Comparison of ENCODE assay signal across 8 cellular contexts in the genomic region with DNA sequence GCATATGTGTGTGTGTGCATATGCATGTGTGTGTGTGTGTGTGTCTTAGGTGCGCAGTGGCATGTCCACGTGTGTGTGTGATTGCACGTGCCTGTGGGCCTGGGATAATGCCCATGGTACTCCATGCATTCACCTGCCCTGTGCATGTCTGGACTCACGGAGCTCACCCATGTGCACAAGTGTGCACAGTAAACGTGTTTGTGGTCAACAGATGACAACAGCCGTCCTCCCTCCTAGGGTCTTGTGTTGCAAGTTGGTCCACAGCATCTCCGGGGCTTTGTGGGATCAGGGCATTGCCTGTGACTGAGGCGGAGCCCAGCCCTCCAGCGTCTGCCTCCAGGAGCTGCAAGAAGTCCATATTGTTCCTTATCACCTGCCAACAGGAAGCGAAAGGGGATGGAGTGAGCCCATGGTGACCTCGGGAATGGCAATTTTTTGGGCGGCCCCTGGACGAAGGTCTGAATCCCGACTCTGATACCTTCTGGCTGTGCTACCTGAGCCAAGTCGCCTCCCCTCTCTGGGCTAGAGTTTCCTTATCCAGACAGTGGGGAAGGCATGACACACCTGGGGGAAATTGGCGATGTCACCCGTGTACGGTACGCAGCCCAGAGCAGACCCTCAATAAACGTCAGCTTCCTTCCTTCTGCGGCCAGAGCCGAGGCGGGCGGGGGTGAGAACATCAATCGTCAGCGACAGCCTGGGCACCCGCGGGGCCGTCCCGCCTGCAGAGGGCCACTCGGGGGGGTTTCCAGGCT. TPM values are rescaled to one million over a fixed set of nuclear protein-coding genes. Genes with fewer than 3 reads are reported as not detected.
DNase-seq lines count a peak whose midpoint lies in the region; ATAC-seq and TF ChIP-seq lines count a peak whose summit lies in the region.

No MANE protein-coding gene starts in this region.

- peaks cover 0 to 12% (median 0%) of the 10 kb centered on the region in 45 donors for H3K27me3 ChIP-seq in dorsolateral prefrontal cortex

- no peak overlapping the region for H3K4me3 ChIP-seq in dorsolateral prefrontal cortex

- TF ChIP-seq CTCF in dorsolateral prefrontal cortex (IDR thresholded peaks at IDR 0.05 in 54 of 56, conservative IDR thresholded peaks at IDR 0.05 in 2 of 56; ENCODE audit: low read depth in 1 of 56, partially characterized antibody in 56 of 56): no peak

- POLR2A ChIA-PET in HEK293T (lab: Yijun Ruan, JAX): no interaction called here

- CTCF ChIA-PET in HEK293T (lab: Yijun Ruan, JAX): no interaction called here

- intact Hi-C loops in dorsolateral prefrontal cortex (cut with DNase I): loop anchor here (5.0 to 10.0 kb wide), 5 partner anchors 215 to 1615 kb away; no protein-coding TSS in a partner anchor

- peak; percentile 52 for TF ChIP-seq POLR2A in GM19193 (IDR thresholded peaks at IDR 0.05; ENCODE audit: extremely low read depth, insufficient read depth, insufficient read length)

- H3K27ac ChIP-seq in dorsolateral prefrontal cortex: no peak overlapping the region

- ATAC-seq in HG03571 (IDR thresholded peaks at IDR 0.05; ENCODE audit: unreplicated experiment): peak; percentile 37
- ATAC-seq in HG03469 (IDR thresholded peaks at IDR 0.05; ENCODE audit: unreplicated experiment): no peak

- DNase-seq in activated effector memory CD4-positive, alpha-beta T cell treated with anti-CD3 and anti-CD28 coated beads, Interleukin-2, amount 50 U/mL, for 16 hours: peak; percentile 89
- peak; percentile 71 to 74 for DNase-seq in stimulated activated CD4-positive, alpha-beta T cell treated with anti-CD3 and anti-CD28 coated beads, Interleukin-2, amount 100 ng/mL, for 24 hours
- DNase-seq in dorsolateral prefrontal cortex (no peak), HEK293T (ENCODE audit: extremely low spot score) (no peak), Ammon's horn (ENCODE audit: low spot score) (no peak)

TF ChIP-seq in HEK293T, 16 proteins besides CTCF, POLR2A, EP300 and RAD21:
- TF ChIP-seq FOXM1 (IDR thresholded peaks at IDR 0.05; ENCODE audit: borderline replicate concordance) (no peak), L3MBTL2 (conservative IDR thresholded peaks at IDR 0.05) (no peak), ARNT (IDR thresholded peaks at IDR 0.05) (no peak), SP1 (IDR thresholded peaks at IDR 0.05) (no peak), NFRKB (IDR thresholded peaks at IDR 0.05) (no peak), SUZ12 (IDR thresholded peaks at IDR 0.05) (no peak), LEF1 (IDR thresholded peaks at IDR 0.05; ENCODE audit: borderline replicate concordance) (no peak)

RNA-seq across cellular contexts. Expression of gene IL21R, which starts 47.6 kb away (rescaled TPM):
- 1 to 10 TPM in 30 of 120 experiments, under 1 TPM in 69, not detected in 21; 0.11 to 4.6 (median 0.63) TPM for total RNA-seq in dorsolateral prefrontal cortex

Comparison
In these comparisons a context has a peak if more than half of its experiments do, and no peak if none do; other contexts are left out.
1. DNase-seq: peak in activated effector memory CD4-positive, alpha-beta T cell treated with anti-CD3 and anti-CD28 coated beads, Interleukin-2, amount 50 U/mL, for 16 hours (single experiment) and stimulated activated CD4-positive, alpha-beta T cell treated with anti-CD3 and anti-CD28 coated beads, Interleukin-2, amount 100 ng/mL, for 24 hours (2 of 2); none in dorsolateral prefrontal cortex (0 of 10), HEK293T (single experiment) and Ammon's horn (single experiment).